In genomic region chr7:17085186-17085585, GRCh38 we compare ENCODE assay signal across 34 cellular contexts.
"Had no signal": no experiment of that assay in that cellular context is flagged by ENCODE, and none has a peak within 500 bp of the region (broad histone marks: within the 10 kb centered on the region; RNA-seq: fewer than 3 reads in every experiment).

No MANE protein-coding gene starts in this region.

- H3K36me3 ChIP-seq: cardiac muscle cell, Peyer's patch, SJSA1 had no signal

- H3K4me1 ChIP-seq: Peyer's patch, SJSA1 had no signal

- DNase-seq: activated B cell treated with CpG ODN at 0.5 μM for 24 hours; activated CD4-positive, alpha-beta memory T cell treated with anti-CD3 and anti-CD28 coated beads, Interleukin-2, amount 10 ng/mL, durations not matched to agents 7 days and 5 days; activated CD4-positive, alpha-beta T cell treated with anti-CD3 and anti-CD28 coated beads for 4 hours; activated CD4-positive, CD25-positive, alpha-beta regulatory T cell treated with anti-CD3 and anti-CD28 coated beads, Interleukin-2, amount 50 U/mL, for 72 hours; activated CD8-positive, alpha-beta memory T cell treated with anti-CD3 and anti-CD28 coated beads for 24 hours; activated effector memory CD4-positive, alpha-beta T cell treated with anti-CD3 and anti-CD28 coated beads, Interleukin-2, amount 50 U/mL, for 16 hours; activated naive CD4-positive, alpha-beta T cell; activated naive CD4-positive, alpha-beta T cell treated with anti-CD3 and anti-CD28 coated beads, Interleukin-2, amount 50 U/mL, for 16 hours; activated naive CD8-positive, alpha-beta T cell treated with anti-CD3 and anti-CD28 coated beads for 36 hours; activated T-cell treated with anti-CD3 and anti-CD28 coated beads, Interleukin-2, amount 50 U/mL, for 1 hour; activated T-cell treated with anti-CD3 and anti-CD28 coated beads, Interleukin-2, amount 50 U/mL, for 72 hours; amniotic stem cell; aorta; NCI-H1092 treated with DMSO at 0.1 percent for 48 hours; NCI-H1417; NCI-H146; NCI-H187; NCI-H2029 treated with DMSO at 0.1 percent for 48 hours; NCI-H2107; NCI-H2171; NCI-H2227 treated with DMSO at 0.1 percent for 48 hours; NCI-H446; NCI-H524; Peyer's patch; RPMI8226; SHP77 treated with DMSO at 0.1 percent for 48 hours; SK-N-SH had no signal

- H3K4me1 Mint-ChIP-seq: activated B cell treated with CpG ODN at 0.5 μM for 24 hours; activated CD4-positive, alpha-beta memory T cell treated with anti-CD3 and anti-CD28 coated beads, Interleukin-2, amount 10 ng/mL, durations not matched to agents 7 days and 5 days; activated naive CD8-positive, alpha-beta T cell treated with anti-CD3 and anti-CD28 coated beads for 36 hours; activated T-helper 17 cell treated with anti-CD3 and anti-CD28 coated beads, Interleukin-2, amount 50 U/mL, for 72 hours; central memory CD8-positive, alpha-beta T cell had no signal

- H3K27me3 Mint-ChIP-seq: activated B cell treated with CpG ODN at 0.5 μM for 24 hours; activated CD4-positive, alpha-beta memory T cell treated with anti-CD3 and anti-CD28 coated beads, Interleukin-2, amount 10 ng/mL, durations not matched to agents 7 days and 5 days; activated naive CD8-positive, alpha-beta T cell treated with anti-CD3 and anti-CD28 coated beads for 36 hours; activated T-helper 17 cell treated with anti-CD3 and anti-CD28 coated beads, Interleukin-2, amount 50 U/mL, for 72 hours had no signal

- H3K4me3 ChIP-seq: cardiac muscle cell, Peyer's patch, SJSA1 had no signal

- H3K27ac Mint-ChIP-seq: activated B cell treated with CpG ODN at 0.5 μM for 24 hours; activated CD4-positive, alpha-beta memory T cell treated with anti-CD3 and anti-CD28 coated beads, Interleukin-2, amount 10 ng/mL, durations not matched to agents 7 days and 5 days; activated naive CD8-positive, alpha-beta T cell treated with anti-CD3 and anti-CD28 coated beads for 36 hours; activated T-cell treated with anti-CD3 and anti-CD28 coated beads, Interleukin-2, amount 50 U/mL, for 72 hours; activated T-helper 17 cell treated with anti-CD3 and anti-CD28 coated beads, Interleukin-2, amount 50 U/mL, for 72 hours; T-helper 1 cell treated with Interleukin-12 subunit alpha and Interleukin-12 subunit beta and Interleukin-4 antibody, amounts not matched to agents 30 μg/mL and 1 μg/mL, for 36 hours; T-helper 2 cell treated with Interferon-gamma antibody and Interleukin-4, amounts not matched to agents 5 μg/mL and 100 μg/mL, for 36 hours had no signal

- H3K9me3 ChIP-seq: Peyer's patch, SJSA1, SK-N-SH had no signal

- H3K27me3 ChIP-seq: cardiac muscle cell, Peyer's patch, SJSA1 had no signal

- H3K9me3 Mint-ChIP-seq: activated CD4-positive, alpha-beta memory T cell treated with anti-CD3 and anti-CD28 coated beads, Interleukin-2, amount 10 ng/mL, durations not matched to agents 7 days and 5 days; activated T-helper 17 cell treated with anti-CD3 and anti-CD28 coated beads, Interleukin-2, amount 50 U/mL, for 72 hours had no signal

- H3K4me3 Mint-ChIP-seq: activated B cell treated with CpG ODN at 0.5 μM for 24 hours; activated CD4-positive, alpha-beta memory T cell treated with anti-CD3 and anti-CD28 coated beads, Interleukin-2, amount 10 ng/mL, durations not matched to agents 7 days and 5 days; activated naive CD8-positive, alpha-beta T cell treated with anti-CD3 and anti-CD28 coated beads for 36 hours; activated T-cell treated with anti-CD3 and anti-CD28 coated beads, Interleukin-2, amount 50 U/mL, for 72 hours; activated T-helper 17 cell treated with anti-CD3 and anti-CD28 coated beads, Interleukin-2, amount 50 U/mL, for 72 hours; central memory CD8-positive, alpha-beta T cell; T-helper 1 cell treated with Interleukin-12 subunit alpha and Interleukin-12 subunit beta and Interleukin-4 antibody, amounts not matched to agents 30 μg/mL and 1 μg/mL, for 36 hours; T-helper 2 cell treated with Interferon-gamma antibody and Interleukin-4, amounts not matched to agents 5 μg/mL and 100 μg/mL, for 36 hours had no signal

- ATAC-seq: activated T-cell treated with anti-CD3 and anti-CD28 coated beads, Interleukin-2, amount 50 U/mL, for 72 hours; activated T-helper 17 cell treated with anti-CD3 and anti-CD28 coated beads, Interleukin-2, amount 50 U/mL, for 72 hours had no signal

- H3K27ac ChIP-seq: cardiac muscle cell, Peyer's patch, SJSA1, VCaP had no signal
